Comparison of ENCODE assay signal across 16 cellular contexts in genomic region chr11:112062923-112063322, GRCh38. TPM values are rescaled to one million over a fixed set of nuclear protein-coding genes. Genes with fewer than 3 reads are reported as not detected.
DNase-seq lines count a peak whose midpoint lies in the region; FAIRE-seq and TF ChIP-seq lines count a peak whose summit lies in the region.
"Had no signal": no experiment of that assay in that cellular context is flagged by ENCODE, and none has a peak within 500 bp of the region (broad histone marks: within the 10 kb centered on the region; RNA-seq: fewer than 3 reads in every experiment).

No MANE protein-coding gene starts in this region.

- H3K36me3 Mint-ChIP-seq in MCF 10A (ENCODE audit: insufficient read depth, unreplicated experiment) (peaks cover 77% of the 10 kb centered on the region), astrocyte (ENCODE audit: low read depth, unreplicated experiment) (peaks cover 3% of the 10 kb centered on the region)

- H3K36me3 ChIP-seq in breast epithelium (no peaks in the 10 kb centered on the region), astrocyte (ENCODE audit: insufficient read depth, low read length) (peaks cover 13% of the 10 kb centered on the region)

- no peak for TF ChIP-seq CTCF in MCF 10A (IDR thresholded peaks at IDR 0.05; ENCODE audit: unreplicated experiment)
- no peak for TF ChIP-seq CTCF in breast epithelium (IDR thresholded peaks at IDR 0.05)
- no peak for TF ChIP-seq CTCF in astrocyte (IDR thresholded peaks at IDR 0.05; ENCODE audit: insufficient read depth, low read depth, low read length)

- no peaks in the 10 kb centered on the region for H3K9me3 ChIP-seq in breast epithelium
- H3K9me3 ChIP-seq in astrocyte (ENCODE audit: insufficient read depth, low read depth, low read length), result no peaks in the 10 kb centered on the region
- H3K9me3 ChIP-seq: BLaER1 treated with 17β-estradiol and CSF1 and Interleukin-3, amounts not matched to agents 10 nM and 100 nM had no signal

- no peak overlapping the region for H3K9ac ChIP-seq in astrocyte (ENCODE audit: low read length)
- H3K9ac ChIP-seq: BLaER1 treated with 17β-estradiol and CSF1 and Interleukin-3, amounts not matched to agents 10 nM and 100 nM; GM23248 had no signal

- no peak overlapping the region for H3K27ac ChIP-seq in breast epithelium
- no peak overlapping the region for H3K27ac ChIP-seq in astrocyte (ENCODE audit: low read depth, low read length)
- H3K27ac ChIP-seq: 22Rv1; BLaER1 treated with 17β-estradiol and CSF1 and Interleukin-3, amounts not matched to agents 10 nM and 100 nM; GM23248 had no signal

- H2AFZ ChIP-seq in astrocyte (ENCODE audit: low read depth, low read length), result no peak overlapping the region
- H2AFZ ChIP-seq: GM23248 had no signal

- no peaks in the 10 kb centered on the region for H3K27me3 ChIP-seq in breast epithelium
- no peaks in the 10 kb centered on the region for H3K27me3 ChIP-seq in astrocyte (ENCODE audit: insufficient read depth, low read length)
- H3K27me3 ChIP-seq: BLaER1 treated with 17β-estradiol and CSF1 and Interleukin-3, amounts not matched to agents 10 nM and 100 nM had no signal

- FAIRE-seq in G401.6 (lab: Jason Lieb, UNC) (peak; percentile 11), astrocyte (lab: Jason Lieb, UNC) (peak; percentile 62)
- FAIRE-seq: H54, HTR-8/SVneo had no signal

- H3K4me3 ChIP-seq in breast epithelium, result no peak overlapping the region
- H3K4me3 ChIP-seq in astrocyte (ENCODE audit: insufficient read depth, low read depth, low read length), result no peak overlapping the region
- H3K4me3 ChIP-seq: BLaER1 treated with 17β-estradiol and CSF1 and Interleukin-3, amounts not matched to agents 10 nM and 100 nM; GM23248 had no signal

- no peak overlapping the region for H3K27ac Mint-ChIP-seq in MCF 10A (ENCODE audit: low read depth, unreplicated experiment)
- no peak overlapping the region for H3K27ac Mint-ChIP-seq in astrocyte (ENCODE audit: unreplicated experiment)

- H3K79me2 ChIP-seq in astrocyte (ENCODE audit: insufficient read depth, low read length), result no peaks in the 10 kb centered on the region

- H3K4me3 Mint-ChIP-seq in MCF 10A (ENCODE audit: unreplicated experiment) (no peak overlapping the region), astrocyte (ENCODE audit: unreplicated experiment) (no peak overlapping the region)
- H3K4me3 Mint-ChIP-seq: CD4-positive, CD25-positive, alpha-beta regulatory T cell had no signal

- H4K20me1 ChIP-seq in astrocyte (ENCODE audit: insufficient read depth, low read length), result no peaks in the 10 kb centered on the region
- H4K20me1 ChIP-seq: BLaER1 treated with 17β-estradiol and CSF1 and Interleukin-3, amounts not matched to agents 10 nM and 100 nM had no signal

- H3K4me1 ChIP-seq in breast epithelium (no peaks in the 10 kb centered on the region), astrocyte (ENCODE audit: insufficient read depth, low read length) (no peaks in the 10 kb centered on the region)
- H3K4me1 ChIP-seq: BLaER1 treated with 17β-estradiol and CSF1 and Interleukin-3, amounts not matched to agents 10 nM and 100 nM had no signal

- TF ChIP-seq POLR2A in breast epithelium (IDR thresholded peaks at IDR 0.05), result no peak

- H3K27me3 Mint-ChIP-seq in MCF 10A (ENCODE audit: insufficient read depth, unreplicated experiment) (no peaks in the 10 kb centered on the region), astrocyte (ENCODE audit: low read depth, unreplicated experiment) (no peaks in the 10 kb centered on the region)

- no peak for DNase-seq in MCF 10A (ENCODE audit: unreplicated experiment)
- DNase-seq in breast epithelium (ENCODE audit: low spot score in 2 of 2), result no peak
- no peak for DNase-seq in astrocyte (ENCODE audit: low read depth)
- DNase-seq in HK-2 (ENCODE audit: unreplicated experiment), result no peak
- DNase-seq in NCI-H774 (lab: John Stamatoyannopoulos, UW), result no peak
- DNase-seq in NCI-H226, result no peak
- DNase-seq: ACHN; CD4-positive, CD25-positive, alpha-beta regulatory T cell; DMS79; GM23248; KBM-7 had no signal

- H3K9me3 Mint-ChIP-seq in MCF 10A (ENCODE audit: unreplicated experiment) (no peaks in the 10 kb centered on the region), astrocyte (ENCODE audit: unreplicated experiment) (no peaks in the 10 kb centered on the region)
- H3K9me3 Mint-ChIP-seq: CD4-positive, CD25-positive, alpha-beta regulatory T cell had no signal

- POLR2A ChIA-PET in MCF 10A (lab: Yijun Ruan, JAX), result interaction anchor here (0.7 kb wide), 1 partner anchor 23 kb away, joined by 3 read pairs; no protein-coding TSS in a partner anchor

- H3K4me2 ChIP-seq in astrocyte (ENCODE audit: low read length), result no peak overlapping the region
- H3K4me2 ChIP-seq: BLaER1 treated with 17β-estradiol and CSF1 and Interleukin-3, amounts not matched to agents 10 nM and 100 nM had no signal

- H3K4me1 Mint-ChIP-seq in MCF 10A (ENCODE audit: insufficient read depth, unreplicated experiment) (no peaks in the 10 kb centered on the region), astrocyte (ENCODE audit: low read depth, unreplicated experiment) (no peaks in the 10 kb centered on the region)

- CTCF ChIA-PET in MCF 10A (lab: Yijun Ruan, JAX), result interaction anchor here (0.7 kb wide), 1 partner anchor 51 kb away, joined by 3 read pairs; no protein-coding TSS in a partner anchor

- intact Hi-C loops in MCF 10A (cut with micrococcal nuclease), result no loop called here
- intact Hi-C loops in breast epithelium (cut with DNase I; ENCODE audit: low total_unique reads), result no loop called here

- BruUV-seq in MCF 10A (replicated peaks; lab: Mats Ljungman, UMichigan), result TSS peak; percentile 52

RNA-seq across cellular contexts. Expression of gene PIH1D2, which starts 10.9 kb away (rescaled TPM):
- 2.0 and 2.1 TPM in 2 replicates for total RNA-seq in MCF 10A (2022)
- 1 to 10 TPM; 1.3 to 5.4 (median 3.3) TPM for total RNA-seq in breast epithelium
- total RNA-seq in astrocyte, result 1.0 and 1.3 TPM in 2 replicates

RNA-seq across cellular contexts. Expression of gene NKAPD1, which starts 11.2 kb away (rescaled TPM):
- total RNA-seq in MCF 10A (2022) (25.1 and 27.5 TPM in 2 replicates), breast epithelium (10 to 100 TPM; 13.1 to 16.1 (median 14.7) TPM), astrocyte (24.3 and 27.7 TPM in 2 replicates)

RNA-seq across cellular contexts. Expression of gene TIMM8B, which starts 23.6 kb away (rescaled TPM):
- total RNA-seq in MCF 10A (2022), result 58.1 and 70.8 TPM in 2 replicates
- total RNA-seq in breast epithelium, result 10 to 100 TPM; 31.9 to 48.8 (median 40.5) TPM
- total RNA-seq in astrocyte, result 68.1 and 68.9 TPM in 2 replicates

RNA-seq across cellular contexts. Expression of gene SDHD, which starts 23.8 kb away (rescaled TPM):
- total RNA-seq in MCF 10A (2022) (119 and 124 TPM in 2 replicates), breast epithelium (100 to 1,000 TPM; 108 to 122 (median 109) TPM), astrocyte (45.2 and 46.5 TPM in 2 replicates)

RNA-seq across cellular contexts. Expression of gene DLAT, which starts 37.7 kb away (rescaled TPM):
- 43.3 and 46.7 TPM in 2 replicates for total RNA-seq in MCF 10A (2022)
- 10 to 100 TPM; 26.9 to 30.9 (median 27.5) TPM for total RNA-seq in breast epithelium
- 31.8 and 34.2 TPM in 2 replicates for total RNA-seq in astrocyte
